ENCODE assay signal across 8 cellular contexts in the genomic region with DNA sequence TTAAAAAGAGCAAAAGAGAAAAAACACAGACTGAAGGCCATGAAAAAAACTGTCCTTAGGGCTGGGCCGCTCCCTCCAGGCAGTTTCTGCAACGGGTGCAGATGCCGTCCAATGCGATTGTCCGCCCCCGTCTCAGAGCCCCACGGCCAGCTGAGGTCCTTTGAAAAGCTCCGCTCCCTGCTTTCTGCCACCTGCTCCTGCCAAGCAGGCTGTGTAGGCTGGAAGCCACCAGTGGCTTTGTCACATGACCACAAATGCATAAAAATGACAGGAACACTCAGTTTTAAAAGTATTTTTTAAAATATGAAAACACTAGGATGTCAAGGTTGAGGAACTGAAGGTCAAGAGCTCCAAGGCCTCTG.
DNase-seq lines count a peak whose midpoint lies in the region; ATAC-seq, FAIRE-seq and TF ChIP-seq lines count a peak whose summit lies in the region.

No MANE protein-coding gene starts in this region.

- H4K20me1 ChIP-seq in HepG2 (ENCODE audit: insufficient read depth, low read length) = no peaks in the 10 kb centered on the region

- no peak overlapping the region for H3K9ac ChIP-seq in HepG2 (ENCODE audit: insufficient read depth, low read depth, low read length)
- H3K9ac ChIP-seq in muscle layer of colon (ENCODE audit: low read length) = no peak overlapping the region
- H3K9ac ChIP-seq in kidney (ENCODE audit: low read length in 2 of 2) = no peak overlapping the region

- peaks cover 36% of the 10 kb centered on the region for H3K4me1 Mint-ChIP-seq in central memory CD8-positive, alpha-beta T cell

- H3K79me2 ChIP-seq in HepG2 (ENCODE audit: insufficient read depth, low read length) = peaks cover 4% of the 10 kb centered on the region

- no peaks in the 10 kb centered on the region for H3K27me3 Mint-ChIP-seq in central memory CD8-positive, alpha-beta T cell

- TF ChIP-seq CTCF in HepG2 (CRISPR knock-in tag; IDR thresholded peaks at IDR 0.05) = no peak
- TF ChIP-seq CTCF in right lobe of liver (IDR thresholded peaks at IDR 0.05) = no peak
- TF ChIP-seq CTCF in kidney (IDR thresholded peaks at IDR 0.05; ENCODE audit: borderline replicate concordance, extremely low read depth, insufficient read depth) = no peak

- peak overlapping the region; percentile 51 for H3K4me3 Mint-ChIP-seq in central memory CD8-positive, alpha-beta T cell

- no peak overlapping the region for H3K27ac Mint-ChIP-seq in central memory CD8-positive, alpha-beta T cell (ENCODE audit: low read depth)
- H3K27ac Mint-ChIP-seq in activated naive CD4-positive, alpha-beta T cell treated with anti-CD3 and anti-CD28 coated beads, Interleukin-2, amount 50 U/mL, for 72 hours = peak overlapping the region in 1 of 2 donors; percentile 4

- H3K27ac ChIP-seq in HepG2 (ENCODE audit: extremely low read length, insufficient read depth, low read length) (no peak overlapping the region), right lobe of liver (no peak overlapping the region), muscle layer of colon (ENCODE audit: low read depth, low read length) (peak overlapping the region; percentile 86), kidney (ENCODE audit: low read depth in 2 of 2, low read length in 2 of 2) (peak overlapping the region in 1 of 2 donors; percentile 16)

- BruUV-seq in HepG2 (replicated peaks; lab: Mats Ljungman, UMichigan) = no TSS peak

- POLR2A ChIA-PET in HepG2 (lab: Yijun Ruan, JAX) = interaction anchor here (1.7 kb wide), 1 partner anchor 42 kb away, joined by 12 read pairs; no protein-coding TSS in a partner anchor

- 0 out of 2 replicates have a peak overlapping the region, but pooled peaks have one; percentile 8 for H3K4me2 ChIP-seq in HepG2 (ENCODE audit: low read depth, low read length)

- H3K9me3 ChIP-seq in HepG2 (ENCODE audit: low read length) = no peaks in the 10 kb centered on the region
- no peaks in the 10 kb centered on the region for H3K9me3 ChIP-seq in right lobe of liver
- H3K9me3 ChIP-seq in muscle layer of colon (ENCODE audit: low read length) = no peaks in the 10 kb centered on the region
- no peaks in the 10 kb centered on the region for H3K9me3 ChIP-seq in kidney (ENCODE audit: control insufficient read depth in 1 of 2, low read length in 2 of 2)

- TF ChIP-seq POLR2A in HepG2 (IDR thresholded peaks at IDR 0.05; ENCODE audit: insufficient read depth in 1 of 2, low read depth in 2 of 2, low read length in 2 of 2) (no peak), right lobe of liver (IDR thresholded peaks at IDR 0.05) (no peak)

- H3K27me3 ChIP-seq in HepG2 (ENCODE audit: control insufficient read depth in 1 of 2, insufficient read depth in 2 of 2, low read length in 2 of 2) (no peaks in the 10 kb centered on the region), right lobe of liver (no peaks in the 10 kb centered on the region), muscle layer of colon (ENCODE audit: control insufficient read depth in 1 of 2, insufficient read depth in 2 of 2, low read length in 2 of 2) (no peaks in the 10 kb centered on the region)

- FAIRE-seq in HepG2 (lab: Jason Lieb, UNC) = no peak
- no peak for FAIRE-seq in kidney (lab: Jason Lieb, UNC)

- H3K4me1 ChIP-seq in HepG2 (ENCODE audit: insufficient read depth, low read length) (peaks cover 38% of the 10 kb centered on the region), right lobe of liver (no peaks in the 10 kb centered on the region), muscle layer of colon (ENCODE audit: insufficient read depth, low read length) (peaks cover 70% of the 10 kb centered on the region), kidney (ENCODE audit: control insufficient read depth in 1 of 2, insufficient read depth in 1 of 2, low read depth in 1 of 2, low read length in 2 of 2) (peaks cover 11 to 35% of the 10 kb centered on the region in 2 donors)

- no peak for TF ChIP-seq RAD21 in HepG2 (CRISPR knock-in tag; IDR thresholded peaks at IDR 0.05)

- no peak for TF ChIP-seq EP300 in HepG2 (IDR thresholded peaks at IDR 0.05; ENCODE audit: low read depth in 2 of 2, low read length in 2 of 2)
- TF ChIP-seq EP300 in HepG2 (CRISPR knock-in tag; IDR thresholded peaks at IDR 0.05; ENCODE audit: borderline replicate concordance) = no peak

- intact Hi-C loops in HepG2 (cut with micrococcal nuclease; ENCODE audit: unreplicated experiment) = loop anchor here (5.0 kb wide), 1 partner anchor 43 kb away; no protein-coding TSS in a partner anchor
- intact Hi-C loops in right lobe of liver (cut with DNase I) = no loop called here
- intact Hi-C loops in kidney (cut with DNase I) = no loop called here

- peaks cover 7 to 14% of the 10 kb centered on the region in 2 experiments; a peak in 4 of 5 replicates for H3K36me3 ChIP-seq in HepG2 (replicated peaks in 1 of 2; ENCODE audit: control insufficient read depth in 1 of 2, insufficient read depth in 2 of 2, low read length in 2 of 2)
- H3K36me3 ChIP-seq in right lobe of liver = no peaks in the 10 kb centered on the region
- no peaks in the 10 kb centered on the region for H3K36me3 ChIP-seq in muscle layer of colon (ENCODE audit: insufficient read depth, low read length)
- no peaks in the 10 kb centered on the region for H3K36me3 ChIP-seq in kidney (ENCODE audit: control insufficient read depth in 1 of 2, insufficient read depth in 2 of 2, low read length in 2 of 2)

- H3K4me3 ChIP-seq in HepG2 (replicated peaks in 1 of 3; ENCODE audit: insufficient read depth in 1 of 3, low read depth in 2 of 3, low read length in 3 of 3) = no peak overlapping the region
- no peak overlapping the region for H3K4me3 ChIP-seq in right lobe of liver
- H3K4me3 ChIP-seq in muscle layer of colon (ENCODE audit: low read depth in 1 of 2, low read length in 2 of 2) = peak overlapping the region in 1 of 2 donors; percentile 2
- H3K4me3 ChIP-seq in kidney (ENCODE audit: low read length in 2 of 2) = no peak overlapping the region

- in situ Hi-C loops in HepG2 (cut with HindIII; ENCODE audit: extremely low pct_ligation_motif_present, low pct_unique_long_range_greater_than_20kb) = no loop called here

- H3K9me3 Mint-ChIP-seq in central memory CD8-positive, alpha-beta T cell = no peaks in the 10 kb centered on the region
- H3K9me3 Mint-ChIP-seq in activated naive CD4-positive, alpha-beta T cell treated with anti-CD3 and anti-CD28 coated beads, Interleukin-2, amount 50 U/mL, for 72 hours = no peaks in the 10 kb centered on the region

- no peak overlapping the region for H2AFZ ChIP-seq in HepG2 (ENCODE audit: low read length)

- ATAC-seq in HepG2 (no peak), right lobe of liver (no peak), HG03196 (IDR thresholded peaks at IDR 0.05; ENCODE audit: unreplicated experiment) (no peak)
- ATAC-seq in central memory CD8-positive, alpha-beta T cell (replicated peaks; ENCODE audit: extremely low read depth, poor library complexity, severe bottlenecking) = no peak
- no peak for ATAC-seq in activated naive CD4-positive, alpha-beta T cell treated with anti-CD3 and anti-CD28 coated beads, Interleukin-2, amount 50 U/mL, for 72 hours

- CTCF ChIA-PET in HepG2 (lab: Yijun Ruan, JAX; ENCODE audit: low intra/inter-chr PET ratio, low total read pairs) = no interaction called here

- no peak for DNase-seq in HepG2 (ENCODE audit: low spot score)
- DNase-seq in right lobe of liver = no peak
- no peak for DNase-seq in central memory CD8-positive, alpha-beta T cell (ENCODE audit: low spot score in 2 of 2)
- no peak for DNase-seq in activated naive CD4-positive, alpha-beta T cell treated with anti-CD3 and anti-CD28 coated beads, Interleukin-2, amount 50 U/mL, for 72 hours (ENCODE audit: low spot score in 2 of 2)
- no peak for DNase-seq in AG20443 (ENCODE audit: low spot score)
- no peak for DNase-seq in kidney

- 91% methylated on average over 8 of the region's 8 CpGs for WGBS in HepG2 (ENCODE audit: low lambda C conversion rate)
- WGBS in right lobe of liver (ENCODE audit: insufficient coverage, low coverage, low lambda C conversion rate, missing lambda C conversion rate) = 77% methylated on average over 7 of the region's 8 CpGs

- peaks cover 5% of the 10 kb centered on the region for H3K36me3 Mint-ChIP-seq in central memory CD8-positive, alpha-beta T cell (ENCODE audit: insufficient read depth)
- peaks cover 0 to 21% of the 10 kb centered on the region in 2 donors for H3K36me3 Mint-ChIP-seq in activated naive CD4-positive, alpha-beta T cell treated with anti-CD3 and anti-CD28 coated beads, Interleukin-2, amount 50 U/mL, for 72 hours

TF ChIP-seq in HepG2, 621 proteins besides CTCF, POLR2A, EP300 and RAD21 (continues in another document):
- TF ChIP-seq, protein P1, sequence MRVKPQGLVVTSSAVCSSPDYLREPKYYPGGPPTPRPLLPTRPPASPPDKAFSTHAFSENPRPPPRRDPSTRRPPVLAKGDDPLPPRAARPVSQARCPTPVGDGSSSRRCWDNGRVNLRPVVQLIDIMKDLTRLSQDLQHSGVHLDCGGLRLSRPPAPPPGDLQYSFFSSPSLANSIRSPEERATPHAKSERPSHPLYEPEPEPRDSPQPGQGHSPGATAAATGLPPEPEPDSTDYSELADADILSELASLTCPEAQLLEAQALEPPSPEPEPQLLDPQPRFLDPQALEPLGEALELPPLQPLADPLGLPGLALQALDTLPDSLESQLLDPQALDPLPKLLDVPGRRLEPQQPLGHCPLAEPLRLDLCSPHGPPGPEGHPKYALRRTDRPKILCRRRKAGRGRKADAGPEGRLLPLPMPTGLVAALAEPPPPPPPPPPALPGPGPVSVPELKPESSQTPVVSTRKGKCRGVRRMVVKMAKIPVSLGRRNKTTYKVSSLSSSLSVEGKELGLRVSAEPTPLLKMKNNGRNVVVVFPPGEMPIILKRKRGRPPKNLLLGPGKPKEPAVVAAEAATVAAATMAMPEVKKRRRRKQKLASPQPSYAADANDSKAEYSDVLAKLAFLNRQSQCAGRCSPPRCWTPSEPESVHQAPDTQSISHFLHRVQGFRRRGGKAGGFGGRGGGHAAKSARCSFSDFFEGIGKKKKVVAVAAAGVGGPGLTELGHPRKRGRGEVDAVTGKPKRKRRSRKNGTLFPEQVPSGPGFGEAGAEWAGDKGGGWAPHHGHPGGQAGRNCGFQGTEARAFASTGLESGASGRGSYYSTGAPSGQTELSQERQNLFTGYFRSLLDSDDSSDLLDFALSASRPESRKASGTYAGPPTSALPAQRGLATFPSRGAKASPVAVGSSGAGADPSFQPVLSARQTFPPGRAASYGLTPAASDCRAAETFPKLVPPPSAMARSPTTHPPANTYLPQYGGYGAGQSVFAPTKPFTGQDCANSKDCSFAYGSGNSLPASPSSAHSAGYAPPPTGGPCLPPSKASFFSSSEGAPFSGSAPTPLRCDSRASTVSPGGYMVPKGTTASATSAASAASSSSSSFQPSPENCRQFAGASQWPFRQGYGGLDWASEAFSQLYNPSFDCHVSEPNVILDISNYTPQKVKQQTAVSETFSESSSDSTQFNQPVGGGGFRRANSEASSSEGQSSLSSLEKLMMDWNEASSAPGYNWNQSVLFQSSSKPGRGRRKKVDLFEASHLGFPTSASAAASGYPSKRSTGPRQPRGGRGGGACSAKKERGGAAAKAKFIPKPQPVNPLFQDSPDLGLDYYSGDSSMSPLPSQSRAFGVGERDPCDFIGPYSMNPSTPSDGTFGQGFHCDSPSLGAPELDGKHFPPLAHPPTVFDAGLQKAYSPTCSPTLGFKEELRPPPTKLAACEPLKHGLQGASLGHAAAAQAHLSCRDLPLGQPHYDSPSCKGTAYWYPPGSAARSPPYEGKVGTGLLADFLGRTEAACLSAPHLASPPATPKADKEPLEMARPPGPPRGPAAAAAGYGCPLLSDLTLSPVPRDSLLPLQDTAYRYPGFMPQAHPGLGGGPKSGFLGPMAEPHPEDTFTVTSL (CRISPR knock-in tag; IDR thresholded peaks at IDR 0.05; ENCODE audit: borderline replicate concordance) = no peak
